In genomic region chr16:52928955-52929354, GRCh38 we compare ENCODE assay signal across 7 cellular contexts.
"Had no signal": no experiment of that assay in that cellular context is flagged by ENCODE, and none has a peak within 500 bp of the region (broad histone marks: within the 10 kb centered on the region; RNA-seq: fewer than 3 reads in every experiment).

No MANE protein-coding gene starts in this region.

- H3K27me3 Mint-ChIP-seq: IgD-negative memory B cell had no signal

- H3K4me3 Mint-ChIP-seq: GM23338, H9, IgD-negative memory B cell had no signal

- ATAC-seq: GM23338, HepG2 had no signal

- DNase-seq: H9, HCEC 1CT, KBM-7 had no signal

- H3K36me3 Mint-ChIP-seq: IgD-negative memory B cell had no signal

- H3K4me3 ChIP-seq: GM23338 had no signal

- H3K27ac Mint-ChIP-seq: GM23338, H9, IgD-negative memory B cell had no signal

- H3K4me2 ChIP-seq: GM23338 had no signal

- H3K27ac ChIP-seq: HL-60 had no signal

- H3K4me1 Mint-ChIP-seq: GM23338 had no signal

- H2AFZ ChIP-seq: GM23338 had no signal
